Comparison of ENCODE assay signal across 13 cellular contexts in the genomic region with DNA sequence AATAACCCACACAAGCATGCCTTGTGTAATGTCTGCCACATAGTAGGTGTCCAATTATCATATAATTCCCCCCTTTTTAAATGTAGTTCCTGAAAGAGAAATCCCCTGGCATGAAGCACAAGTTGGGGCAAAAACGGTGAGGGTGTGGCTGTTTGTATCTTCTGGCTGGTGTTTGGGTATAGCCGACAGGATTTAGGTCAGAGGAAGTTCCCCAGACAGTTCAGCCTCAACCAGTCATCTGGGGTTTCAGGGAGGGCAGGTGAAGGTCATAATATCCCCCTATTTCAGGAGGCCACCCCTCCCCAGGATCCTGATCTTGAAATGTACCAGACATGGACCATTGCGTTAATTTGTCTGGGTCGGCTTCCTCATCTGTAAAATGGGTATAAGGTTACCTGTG. TPM values are rescaled to one million over a fixed set of nuclear protein-coding genes. Genes with fewer than 3 reads are reported as not detected.
DNase-seq lines count a peak whose midpoint lies in the region; ATAC-seq, FAIRE-seq and TF ChIP-seq lines count a peak whose summit lies in the region.
"Had no signal": no experiment of that assay in that cellular context is flagged by ENCODE, and none has a peak within 500 bp of the region (broad histone marks: within the 10 kb centered on the region; RNA-seq: fewer than 3 reads in every experiment).

No MANE protein-coding gene starts in this region.

- peaks cover 58% of the 10 kb centered on the region for H3F3A ChIP-seq in PC-9 (ENCODE audit: insufficient read depth, low read depth)

- H3K9ac ChIP-seq in Karpas-422 (ENCODE audit: low read length), result no peak overlapping the region

- no peaks in the 10 kb centered on the region for H3K27me3 Mint-ChIP-seq in activated CD4-positive, alpha-beta memory T cell treated with anti-CD3 and anti-CD28 coated beads, Interleukin-2, amount 10 ng/mL, durations not matched to agents 7 days and 5 days
- H3K27me3 Mint-ChIP-seq in stimulated activated memory B cell treated with anti-CD40 and anti-IgM and Interleukin-4, amounts not matched to agents 10 μg/mL and 1 μg/mL and 100 μg/mL, for 72 hours, result no peaks in the 10 kb centered on the region

- H3K27me3 ChIP-seq in PC-9 (ENCODE audit: insufficient read depth, low read depth) (no peaks in the 10 kb centered on the region), Karpas-422 (ENCODE audit: low read length) (no peaks in the 10 kb centered on the region)

- no peak overlapping the region for H3K4me3 Mint-ChIP-seq in activated CD4-positive, alpha-beta memory T cell treated with anti-CD3 and anti-CD28 coated beads, Interleukin-2, amount 10 ng/mL, durations not matched to agents 7 days and 5 days
- no peak overlapping the region for H3K4me3 Mint-ChIP-seq in stimulated activated memory B cell treated with anti-CD40 and anti-IgM and Interleukin-4, amounts not matched to agents 10 μg/mL and 1 μg/mL and 100 μg/mL, for 72 hours

- H3K36me3 ChIP-seq in PC-9 (ENCODE audit: low read depth) (no peaks in the 10 kb centered on the region), Karpas-422 (ENCODE audit: insufficient read depth, low read length) (no peaks in the 10 kb centered on the region)

- H3K9me2 ChIP-seq in PC-9 (ENCODE audit: insufficient read depth) (no peaks in the 10 kb centered on the region), Karpas-422 (replicated peaks; ENCODE audit: insufficient read depth, low read length) (no peaks in the 10 kb centered on the region)

- BruUV-seq in PC-9 (replicated peaks; lab: Mats Ljungman, UMichigan), result no TSS peak

- peaks cover 7% of the 10 kb centered on the region; the same call in 1 of the 2 replicates for H3K9me3 ChIP-seq in PC-9 (ENCODE audit: insufficient read depth, low read depth)
- no peaks in the 10 kb centered on the region for H3K9me3 ChIP-seq in Karpas-422 (ENCODE audit: low read length)

- H3K4me1 ChIP-seq in PC-9 (replicated peaks; ENCODE audit: insufficient read depth), result peaks cover 53% of the 10 kb centered on the region
- H3K4me1 ChIP-seq in Karpas-422 (ENCODE audit: low read length), result peaks cover 18% of the 10 kb centered on the region

- peaks cover 3% of the 10 kb centered on the region for H3K9me3 Mint-ChIP-seq in activated CD4-positive, alpha-beta memory T cell treated with anti-CD3 and anti-CD28 coated beads, Interleukin-2, amount 10 ng/mL, durations not matched to agents 7 days and 5 days
- H3K9me3 Mint-ChIP-seq in stimulated activated memory B cell treated with anti-CD40 and anti-IgM and Interleukin-4, amounts not matched to agents 10 μg/mL and 1 μg/mL and 100 μg/mL, for 72 hours, result no peaks in the 10 kb centered on the region

- H3K4me2 ChIP-seq in PC-9 (peak overlapping the region; percentile 93), Karpas-422 (ENCODE audit: low read depth, low read length, poor library complexity, severe bottlenecking) (no peak overlapping the region)

- H3K27ac ChIP-seq in PC-9 (peak overlapping the region; percentile 99), Karpas-422 (ENCODE audit: low read length) (no peak overlapping the region)

- FAIRE-seq in HTR-8/SVneo (lab: Jason Lieb, UNC), result no peak
- FAIRE-seq: GM12891 had no signal

- H3K79me2 ChIP-seq in PC-9 (ENCODE audit: low read depth), result peaks cover 9% of the 10 kb centered on the region; the same call in 1 of the 2 replicates
- H3K79me2 ChIP-seq in Karpas-422 (ENCODE audit: low read length), result no peaks in the 10 kb centered on the region

- no peak for TF ChIP-seq CTCF in PC-9 (conservative IDR thresholded peaks at IDR 0.05)
- no peak for TF ChIP-seq CTCF in epithelial cell of esophagus (IDR thresholded peaks at IDR 0.05; ENCODE audit: insufficient read depth, low read depth, low read length, missing control alignments)

- intact Hi-C loops in PC-9 (cut with micrococcal nuclease; ENCODE audit: unreplicated experiment), result loop anchor here (10.0 kb wide), 1 partner anchor 212 kb away; no protein-coding TSS in a partner anchor

- peak overlapping the region; percentile 9 for H3K27ac Mint-ChIP-seq in activated CD4-positive, alpha-beta memory T cell treated with anti-CD3 and anti-CD28 coated beads, Interleukin-2, amount 10 ng/mL, durations not matched to agents 7 days and 5 days
- peak overlapping the region; percentile 94 for H3K27ac Mint-ChIP-seq in stimulated activated memory B cell treated with anti-CD40 and anti-IgM and Interleukin-4, amounts not matched to agents 10 μg/mL and 1 μg/mL and 100 μg/mL, for 72 hours

- ATAC-seq in stimulated activated memory B cell treated with anti-CD40 and anti-IgM and Interleukin-4, amounts not matched to agents 10 μg/mL and 1 μg/mL and 100 μg/mL, for 72 hours, result peak; percentile 26
- ATAC-seq: right cardiac atrium had no signal

- DNase-seq in PC-9, result no peak
- peak; percentile 46 for DNase-seq in activated CD4-positive, alpha-beta memory T cell treated with anti-CD3 and anti-CD28 coated beads, Interleukin-2, amount 10 ng/mL, durations not matched to agents 7 days and 5 days
- peak; percentile 70 for DNase-seq in epithelial cell of esophagus (ENCODE audit: low read depth)
- DNase-seq in Karpas-422, result no peak
- no peak for DNase-seq in NCI-H2081 (lab: John Stamatoyannopoulos, UW)
- no peak for DNase-seq in NAMALWA (ENCODE audit: low spot score)
- DNase-seq in HTR-8/SVneo (ENCODE audit: insufficient read length, low spot score), result no peak
- DNase-seq: aorta, NCI-H524, right cardiac atrium, SHP77 had no signal

- POLR2A ChIA-PET in PC-9 (lab: Charles Lee; ENCODE audit: unreplicated experiment), result interaction anchor here (1.0 kb wide), 1 partner anchor 34 kb away, joined by 5 read pairs; no protein-coding TSS in a partner anchor
- POLR2A ChIA-PET in activated CD4-positive, alpha-beta memory T cell treated with anti-CD3 and anti-CD28 coated beads, Interleukin-2, amount 10 ng/mL, durations not matched to agents 7 days and 5 days (lab: Charles Lee), result interaction anchor here (1.2 to 1.8 kb wide), 3 partner anchors 28 to 93 kb away, joined by 3 to 10 read pairs (median 10); partner anchors contain the start of gene JUN

- no peak overlapping the region for H3K4me3 ChIP-seq in PC-9
- no peak overlapping the region for H3K4me3 ChIP-seq in epithelial cell of esophagus (ENCODE audit: low read length)
- no peak overlapping the region for H3K4me3 ChIP-seq in Karpas-422 (ENCODE audit: low read length)

- H4K20me1 ChIP-seq in PC-9 (ENCODE audit: insufficient read depth) (no peaks in the 10 kb centered on the region), Karpas-422 (ENCODE audit: insufficient read depth, low read depth, low read length) (no peaks in the 10 kb centered on the region)

- CTCF ChIA-PET in PC-9 (lab: Charles Lee), result interaction anchor here (1.6 kb wide), 1 partner anchor 28 kb away, joined by 8 read pairs; no protein-coding TSS in a partner anchor
- CTCF ChIA-PET in activated CD4-positive, alpha-beta memory T cell treated with anti-CD3 and anti-CD28 coated beads, Interleukin-2, amount 10 ng/mL, durations not matched to agents 7 days and 5 days (lab: Charles Lee), result interaction anchor here (1.0 kb wide), 1 partner anchor 31 kb away, joined by 3 read pairs; no protein-coding TSS in a partner anchor

- H2AFZ ChIP-seq in PC-9 (no peak overlapping the region), Karpas-422 (ENCODE audit: low read length) (no peak overlapping the region)

- H3K36me3 Mint-ChIP-seq in activated CD4-positive, alpha-beta memory T cell treated with anti-CD3 and anti-CD28 coated beads, Interleukin-2, amount 10 ng/mL, durations not matched to agents 7 days and 5 days (ENCODE audit: low read depth), result no peaks in the 10 kb centered on the region
- no peaks in the 10 kb centered on the region for H3K36me3 Mint-ChIP-seq in stimulated activated memory B cell treated with anti-CD40 and anti-IgM and Interleukin-4, amounts not matched to agents 10 μg/mL and 1 μg/mL and 100 μg/mL, for 72 hours

- H3K4me1 Mint-ChIP-seq in activated CD4-positive, alpha-beta memory T cell treated with anti-CD3 and anti-CD28 coated beads, Interleukin-2, amount 10 ng/mL, durations not matched to agents 7 days and 5 days, result peaks cover 48% of the 10 kb centered on the region
- H3K4me1 Mint-ChIP-seq in stimulated activated memory B cell treated with anti-CD40 and anti-IgM and Interleukin-4, amounts not matched to agents 10 μg/mL and 1 μg/mL and 100 μg/mL, for 72 hours, result peaks cover 67% of the 10 kb centered on the region

RNA-seq across cellular contexts. Expression of gene JUN, which starts 29.1 kb away (rescaled TPM):
- total RNA-seq in PC-9 (2021), result 74.7 and 93.7 TPM in 2 replicates
- 10 to 100 TPM; 31.1 to 32.3 TPM for total RNA-seq in activated CD4-positive, alpha-beta memory T cell treated with anti-CD3 and anti-CD28 coated beads, Interleukin-2, amount 10 ng/mL, durations not matched to agents 7 days and 5 days
- total RNA-seq in Karpas-422 (2014; rRNA removed; shearing (Covaris generic); ENCODE audit: low replicate concordance), result 2.1 and 5.4 TPM in 2 replicates

Comparison
In these comparisons a context has a peak if more than half of its experiments do, and no peak if none do; other contexts are left out.
1. DNase-seq: peak in activated CD4-positive, alpha-beta memory T cell treated with anti-CD3 and anti-CD28 coated beads, Interleukin-2, amount 10 ng/mL, durations not matched to agents 7 days and 5 days (single experiment) and epithelial cell of esophagus (single experiment); none in PC-9 (0 of 2), Karpas-422 (single experiment), NCI-H2081 (0 of 2), NAMALWA (single experiment) and HTR-8/SVneo (single experiment).